In the genomic region with DNA sequence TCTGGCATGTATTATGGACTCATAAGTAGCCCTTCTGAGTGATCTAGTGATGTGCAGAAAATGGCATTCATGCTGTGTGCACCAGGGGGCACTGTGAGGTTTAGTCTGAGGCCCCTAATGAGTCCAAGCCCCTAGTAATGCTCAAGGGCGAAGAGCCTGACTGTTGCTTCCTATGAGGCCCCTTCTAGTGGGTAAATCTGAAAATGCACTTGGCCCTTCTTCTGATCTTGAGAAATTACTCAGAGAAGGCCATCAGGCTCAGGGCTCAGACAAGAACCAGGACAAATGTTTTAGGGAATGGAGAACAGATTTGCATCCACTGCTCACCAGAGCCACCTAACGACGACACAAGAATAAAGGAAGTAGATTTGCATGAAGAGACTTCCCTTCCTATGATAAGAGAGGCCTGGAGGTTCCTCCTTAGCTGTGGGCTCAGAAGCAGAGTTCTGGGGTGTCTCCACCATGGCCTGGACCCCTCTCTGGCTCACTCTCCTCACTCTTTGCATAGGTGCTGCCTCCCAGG, we compare ENCODE assay signal across 8 cellular contexts.
DNase-seq lines count a peak whose midpoint lies in the region; ATAC-seq and TF ChIP-seq lines count a peak whose summit lies in the region.

No MANE protein-coding gene starts in this region.

- no peaks in the 10 kb centered on the region for H3K36me3 ChIP-seq in sigmoid colon

- peak overlapping the region in 2 of 4 donors; percentile 47 to 52 for H3K27ac ChIP-seq in sigmoid colon

- H3K9me3 ChIP-seq in sigmoid colon: no peaks in the 10 kb centered on the region

- intact Hi-C loops in activated CD4-positive, alpha-beta T cell treated with anti-CD3 and anti-CD28 coated beads for 36 hours (cut with DNase I, micrococcal nuclease): no loop called here
- intact Hi-C loops in sigmoid colon (cut with DNase I): no loop called here

- 27 to 35% methylated on average over 3 of the region's 3 CpGs for WGBS in sigmoid colon, 2 donors

- no peaks in the 10 kb centered on the region for H3K27me3 Mint-ChIP-seq in activated CD4-positive, alpha-beta T cell treated with anti-CD3 and anti-CD28 coated beads for 36 hours

- no peak overlapping the region for H3K4me3 ChIP-seq in retinal pigment epithelial cell (ENCODE audit: low read length)
- no peak overlapping the region for H3K4me3 ChIP-seq in sigmoid colon

- POLR2A ChIA-PET in activated CD4-positive, alpha-beta T cell treated with anti-CD3 and anti-CD28 coated beads for 36 hours (lab: Charles Lee): no interaction called here

- no peak overlapping the region for H3K27ac Mint-ChIP-seq in activated CD4-positive, alpha-beta T cell treated with anti-CD3 and anti-CD28 coated beads for 36 hours

- no peaks in the 10 kb centered on the region for H3K4me1 ChIP-seq in sigmoid colon

- no peaks in the 10 kb centered on the region for H3K27me3 ChIP-seq in sigmoid colon

- H3K9me3 Mint-ChIP-seq in activated CD4-positive, alpha-beta T cell treated with anti-CD3 and anti-CD28 coated beads for 36 hours (ENCODE audit: low read depth): no peaks in the 10 kb centered on the region

- peak; percentile 74 for ATAC-seq in activated CD4-positive, alpha-beta T cell treated with anti-CD3 and anti-CD28 coated beads for 36 hours
- ATAC-seq in HG02588 (IDR thresholded peaks at IDR 0.05; ENCODE audit: unreplicated experiment): peak; percentile 57

- CTCF ChIA-PET in activated CD4-positive, alpha-beta T cell treated with anti-CD3 and anti-CD28 coated beads for 36 hours (lab: Charles Lee): interaction anchor here (0.6 to 1.4 kb wide), 6 partner anchors 11 to 240 kb away, joined by 3 to 7 read pairs (median 4); no protein-coding TSS in a partner anchor

- H3K36me3 Mint-ChIP-seq in activated CD4-positive, alpha-beta T cell treated with anti-CD3 and anti-CD28 coated beads for 36 hours (ENCODE audit: low read depth): no peaks in the 10 kb centered on the region

- peak; percentile 70 for DNase-seq in activated CD4-positive, alpha-beta T cell treated with anti-CD3 and anti-CD28 coated beads for 36 hours
- no peak for DNase-seq in activated CD4-positive, alpha-beta T cell treated with anti-CD3 and anti-CD28 coated beads for 1 hour
- peak; percentile 54 to 74 for DNase-seq in NCI-H524 (lab: John Stamatoyannopoulos, UW)
- peak; percentile 54 for DNase-seq in activated CD8-positive, alpha-beta memory T cell treated with anti-CD3 and anti-CD28 coated beads, Interleukin-2, amount 50 U/mL, for 4 hours
- DNase-seq in foreskin melanocyte: peak; percentile 33
- peak; percentile 5 for DNase-seq in retinal pigment epithelial cell (ENCODE audit: low read depth)
- DNase-seq in sigmoid colon: no peak

- peaks cover 28% of the 10 kb centered on the region for H3K4me1 Mint-ChIP-seq in activated CD4-positive, alpha-beta T cell treated with anti-CD3 and anti-CD28 coated beads for 36 hours

- TF ChIP-seq EP300 in sigmoid colon (IDR thresholded peaks at IDR 0.05): no peak

- TF ChIP-seq CTCF in retinal pigment epithelial cell (conservative IDR thresholded peaks at IDR 0.05; ENCODE audit: low read depth, low read length): peak; percentile 60
- no peak for TF ChIP-seq CTCF in sigmoid colon (IDR thresholded peaks at IDR 0.05)

- no peak overlapping the region for H3K4me3 Mint-ChIP-seq in activated CD4-positive, alpha-beta T cell treated with anti-CD3 and anti-CD28 coated beads for 36 hours

- TF ChIP-seq POLR2A in sigmoid colon (IDR thresholded peaks at IDR 0.05): no peak

Comparison
In these comparisons a context has a peak if more than half of its experiments do, and no peak if none do; other contexts are left out.
1. DNase-seq: peak in activated CD4-positive, alpha-beta T cell treated with anti-CD3 and anti-CD28 coated beads for 36 hours (single experiment), NCI-H524 (2 of 2), activated CD8-positive, alpha-beta memory T cell treated with anti-CD3 and anti-CD28 coated beads, Interleukin-2, amount 50 U/mL, for 4 hours (single experiment), foreskin melanocyte (single experiment) and retinal pigment epithelial cell (single experiment); none in activated CD4-positive, alpha-beta T cell treated with anti-CD3 and anti-CD28 coated beads for 1 hour (single experiment) and sigmoid colon (single experiment).